In genomic region chr18:22230403-22231042, GRCh38 we compare ENCODE assay signal across 21 cellular contexts.
DNase-seq lines count a peak whose midpoint lies in the region; ATAC-seq and TF ChIP-seq lines count a peak whose summit lies in the region.
"Had no signal": no experiment of that assay in that cellular context is flagged by ENCODE, and none has a peak within 500 bp of the region (broad histone marks: within the 10 kb centered on the region; RNA-seq: fewer than 3 reads in every experiment).

No MANE protein-coding gene starts in this region.

- H3K9me3 Mint-ChIP-seq in osteocyte (ENCODE audit: unreplicated experiment) = no peaks in the 10 kb centered on the region
- H3K9me3 Mint-ChIP-seq in activated CD4-positive, alpha-beta memory T cell treated with anti-CD3 and anti-CD28 coated beads for 36 hours = no peaks in the 10 kb centered on the region
- H3K9me3 Mint-ChIP-seq: activated CD4-positive, alpha-beta memory T cell treated with anti-CD3 and anti-CD28 coated beads, Interleukin-2, amount 10 ng/mL, durations not matched to agents 7 days and 5 days; activated naive CD8-positive, alpha-beta T cell treated with anti-CD3 and anti-CD28 coated beads, Interleukin-2, amount 50 U/mL, for 24 hours; H9; nephron had no signal

- H3K79me2 ChIP-seq in PC-3 (ENCODE audit: low read length) = no peaks in the 10 kb centered on the region

- no peaks in the 10 kb centered on the region for H3K9me2 ChIP-seq in PC-3 (replicated peaks; ENCODE audit: low read length)

- H3K36me3 Mint-ChIP-seq in osteocyte (ENCODE audit: unreplicated experiment) = no peaks in the 10 kb centered on the region
- no peaks in the 10 kb centered on the region for H3K36me3 Mint-ChIP-seq in activated CD4-positive, alpha-beta memory T cell treated with anti-CD3 and anti-CD28 coated beads for 36 hours
- H3K36me3 Mint-ChIP-seq: memory B cell had no signal

- H4K20me1 ChIP-seq in PC-3 (ENCODE audit: low read length) = no peaks in the 10 kb centered on the region

- no peak; the same call in 1 of the 2 replicates for ATAC-seq in PC-3
- no peak for ATAC-seq in activated CD4-positive, CD25-positive, alpha-beta regulatory T cell treated with anti-CD3 and anti-CD28 coated beads, Interleukin-2, amount 50 U/mL, for 24 hours
- ATAC-seq: activated naive CD8-positive, alpha-beta T cell treated with anti-CD3 and anti-CD28 coated beads, Interleukin-2, amount 50 U/mL, for 24 hours had no signal

- H3K27me3 Mint-ChIP-seq in osteocyte (ENCODE audit: unreplicated experiment) = peaks cover 20% of the 10 kb centered on the region
- no peaks in the 10 kb centered on the region for H3K27me3 Mint-ChIP-seq in activated CD4-positive, alpha-beta memory T cell treated with anti-CD3 and anti-CD28 coated beads for 36 hours
- H3K27me3 Mint-ChIP-seq: activated CD4-positive, alpha-beta memory T cell treated with anti-CD3 and anti-CD28 coated beads, Interleukin-2, amount 10 ng/mL, durations not matched to agents 7 days and 5 days had no signal

- H3K27me3 ChIP-seq in PC-3 (ENCODE audit: low read length) = no peaks in the 10 kb centered on the region
- H3K27me3 ChIP-seq: vagina had no signal

- peaks cover 4% of the 10 kb centered on the region for H3K4me1 Mint-ChIP-seq in osteocyte (ENCODE audit: unreplicated experiment)
- H3K4me1 Mint-ChIP-seq in activated CD4-positive, alpha-beta memory T cell treated with anti-CD3 and anti-CD28 coated beads for 36 hours (ENCODE audit: low read depth) = no peaks in the 10 kb centered on the region
- H3K4me1 Mint-ChIP-seq: activated CD4-positive, alpha-beta memory T cell treated with anti-CD3 and anti-CD28 coated beads, Interleukin-2, amount 10 ng/mL, durations not matched to agents 7 days and 5 days; activated naive CD8-positive, alpha-beta T cell treated with anti-CD3 and anti-CD28 coated beads, Interleukin-2, amount 50 U/mL, for 24 hours; memory B cell; nephron had no signal

- no peak overlapping the region for H3K4me2 ChIP-seq in PC-3 (ENCODE audit: low read length)

- no peak for TF ChIP-seq CTCF in PC-3 (conservative IDR thresholded peaks at IDR 0.05; ENCODE audit: low read depth, low read length)
- TF ChIP-seq CTCF in choroid plexus epithelial cell (conservative IDR thresholded peaks at IDR 0.05; ENCODE audit: low read depth, low read length) = no peak
- no peak for TF ChIP-seq CTCF in osteocyte (IDR thresholded peaks at IDR 0.05)

- H3K9me3 ChIP-seq in PC-3 (ENCODE audit: low read length) = no peaks in the 10 kb centered on the region
- H3K9me3 ChIP-seq: vagina had no signal

- H3K27ac ChIP-seq in PC-3 (ENCODE audit: low read length) = no peak overlapping the region
- H3K27ac ChIP-seq: vagina, VCaP had no signal

- peak; percentile 31 for DNase-seq in Daoy (ENCODE audit: low read depth)
- DNase-seq in PC-3 = peak; percentile 30
- peak; percentile 80 for DNase-seq in choroid plexus epithelial cell (ENCODE audit: low read depth)
- DNase-seq in osteocyte (ENCODE audit: extremely low spot score, unreplicated experiment) = peak; percentile 76
- no peak for DNase-seq in NCI-H187 (lab: John Stamatoyannopoulos, UW)
- DNase-seq in NCI-H2227 (lab: John Stamatoyannopoulos, UW; ENCODE audit: unreplicated experiment) = no peak
- no peak for DNase-seq in activated CD4-positive, alpha-beta memory T cell treated with anti-CD3 and anti-CD28 coated beads for 36 hours
- DNase-seq: activated CD4-positive, alpha-beta memory T cell treated with anti-CD3 and anti-CD28 coated beads, Interleukin-2, amount 10 ng/mL, durations not matched to agents 7 days and 5 days; activated naive CD8-positive, alpha-beta T cell treated with anti-CD3 and anti-CD28 coated beads, Interleukin-2, amount 50 U/mL, for 24 hours; activated T-cell treated with anti-CD3 and anti-CD28 coated beads, Interleukin-2, amount 50 U/mL, for 48 hours; Calu3; H9; KG1; NCI-H1105; NCI-H82; SW 1271 had no signal

- H3K4me3 ChIP-seq in PC-3 (ENCODE audit: low read length) (no peak overlapping the region), choroid plexus epithelial cell (ENCODE audit: low read depth, low read length) (no peak overlapping the region)
- H3K4me3 ChIP-seq: vagina had no signal

- no peak overlapping the region for H2AFZ ChIP-seq in PC-3 (ENCODE audit: low read length)

- CTCF ChIA-PET in PC-3 (lab: Charles Lee) = no interaction called here
- CTCF ChIA-PET in activated CD4-positive, alpha-beta memory T cell treated with anti-CD3 and anti-CD28 coated beads for 36 hours (lab: Charles Lee) = no interaction called here

- no peak overlapping the region for H3K4me3 Mint-ChIP-seq in osteocyte (ENCODE audit: unreplicated experiment)
- no peak overlapping the region for H3K4me3 Mint-ChIP-seq in activated CD4-positive, alpha-beta memory T cell treated with anti-CD3 and anti-CD28 coated beads for 36 hours
- H3K4me3 Mint-ChIP-seq: activated CD4-positive, alpha-beta memory T cell treated with anti-CD3 and anti-CD28 coated beads, Interleukin-2, amount 10 ng/mL, durations not matched to agents 7 days and 5 days; activated naive CD8-positive, alpha-beta T cell treated with anti-CD3 and anti-CD28 coated beads, Interleukin-2, amount 50 U/mL, for 24 hours; H9; memory B cell; nephron had no signal

- no peaks in the 10 kb centered on the region for H3K36me3 ChIP-seq in PC-3 (ENCODE audit: low read depth, low read length)
- H3K36me3 ChIP-seq: vagina had no signal

- no peak overlapping the region for H3K27ac Mint-ChIP-seq in osteocyte (ENCODE audit: unreplicated experiment)
- H3K27ac Mint-ChIP-seq in activated CD4-positive, alpha-beta memory T cell treated with anti-CD3 and anti-CD28 coated beads for 36 hours = no peak overlapping the region
- H3K27ac Mint-ChIP-seq: activated CD4-positive, alpha-beta memory T cell treated with anti-CD3 and anti-CD28 coated beads, Interleukin-2, amount 10 ng/mL, durations not matched to agents 7 days and 5 days; activated naive CD8-positive, alpha-beta T cell treated with anti-CD3 and anti-CD28 coated beads, Interleukin-2, amount 50 U/mL, for 24 hours; H9; memory B cell; nephron had no signal

- POLR2A ChIA-PET in PC-3 (lab: Charles Lee; ENCODE audit: unreplicated experiment) = no interaction called here
- POLR2A ChIA-PET in activated CD4-positive, alpha-beta memory T cell treated with anti-CD3 and anti-CD28 coated beads for 36 hours (lab: Charles Lee) = no interaction called here

- peaks cover 9% of the 10 kb centered on the region for H3K4me1 ChIP-seq in PC-3 (ENCODE audit: insufficient read depth, low read length)
- H3K4me1 ChIP-seq: vagina had no signal

- H3K9ac ChIP-seq in PC-3 (ENCODE audit: low read length) = no peak overlapping the region

- intact Hi-C loops in PC-3 (cut with micrococcal nuclease) = no loop called here
- intact Hi-C loops in activated CD4-positive, alpha-beta memory T cell treated with anti-CD3 and anti-CD28 coated beads for 36 hours (cut with micrococcal nuclease) = no loop called here

- no TSS peak for BruUV-seq in PC-3 (replicated peaks; lab: Mats Ljungman, UMichigan)

- no peaks in the 10 kb centered on the region for H3F3A ChIP-seq in PC-3 (ENCODE audit: low read length, unreplicated experiment)

Comparison
In these comparisons a context has a peak if more than half of its experiments do, and no peak if none do; other contexts are left out.
1. DNase-seq: peak in Daoy (single experiment), PC-3 (single experiment), choroid plexus epithelial cell (single experiment) and osteocyte (single experiment); none in NCI-H187 (0 of 2), NCI-H2227 (single experiment) and activated CD4-positive, alpha-beta memory T cell treated with anti-CD3 and anti-CD28 coated beads for 36 hours (single experiment).